Comparison of ENCODE assay signal across 1 cellular context in the genomic region with DNA sequence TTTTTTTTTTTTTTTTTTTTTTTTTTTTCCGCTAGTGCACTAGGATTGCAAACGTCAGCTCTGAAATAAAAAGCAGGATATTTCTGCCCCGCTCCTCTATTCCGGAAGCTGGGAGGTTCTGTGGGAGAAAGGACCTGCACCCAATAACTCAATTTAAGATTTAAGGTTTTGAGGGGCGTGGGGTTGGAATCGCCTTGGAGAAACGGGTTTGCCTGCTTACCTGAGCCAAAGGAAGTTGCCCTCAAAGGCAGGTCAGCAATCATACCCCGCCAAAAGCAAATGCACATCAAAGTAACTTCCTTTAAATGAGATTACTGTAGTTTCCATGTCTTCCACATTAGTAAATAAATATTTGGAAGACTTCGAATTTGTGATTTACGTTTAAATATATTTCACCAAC.
TF ChIP-seq lines count a peak whose summit lies in the region.

No MANE protein-coding gene starts in this region.

TF ChIP-seq in GM12878, 131 proteins besides CTCF, POLR2A, EP300 and RAD21 (continued from another document):
- TF ChIP-seq IRF5 (IDR thresholded peaks at IDR 0.05; ENCODE audit: borderline replicate concordance) = no peak
- TF ChIP-seq SUPT20H (IDR thresholded peaks at IDR 0.05; ENCODE audit: borderline replicate concordance, control insufficient read depth, low read depth, low read length) = no peak
- TF ChIP-seq CEBPB (IDR thresholded peaks at IDR 0.05; ENCODE audit: borderline replicate concordance in 1 of 2, low read depth in 2 of 2, low read length in 2 of 2) = no peak
- TF ChIP-seq ASH2L (IDR thresholded peaks at IDR 0.05; ENCODE audit: borderline replicate concordance, low read depth) = no peak
- no peak for TF ChIP-seq BRCA1 (IDR thresholded peaks at IDR 0.05; ENCODE audit: low read depth, low read length)
- TF ChIP-seq KAT2A (conservative IDR thresholded peaks at IDR 0.05; ENCODE audit: control insufficient read depth, low read depth, low read length) = no peak
- TF ChIP-seq PBX3 (IDR thresholded peaks at IDR 0.05; ENCODE audit: insufficient replicate concordance, low read depth, low read length) = no peak
- no peak for TF ChIP-seq NR2F1 (conservative IDR thresholded peaks at IDR 0.05)
- TF ChIP-seq EZH2 (IDR thresholded peaks at IDR 0.05; ENCODE audit: borderline replicate concordance, control insufficient read depth, low read depth, low read length) = no peak
- no peak for TF ChIP-seq MYC (IDR thresholded peaks at IDR 0.05; ENCODE audit: insufficient read depth, insufficient read length, insufficient replicate concordance, low read length, severe bottlenecking)
- no peak for TF ChIP-seq CHD2 (IDR thresholded peaks at IDR 0.05; ENCODE audit: borderline replicate concordance, low read depth, low read length)
- TF ChIP-seq NKRF (conservative IDR thresholded peaks at IDR 0.05) = no peak
- no peak for TF ChIP-seq IRF4 (IDR thresholded peaks at IDR 0.05; ENCODE audit: low read depth, low read length)
- TF ChIP-seq RBBP5 (conservative IDR thresholded peaks at IDR 0.05) = no peak
TF ChIP-seq in GM12878: peak in this region for 0.
